In genomic region chr7:108875139-108875538, GRCh38 we compare ENCODE assay signal across 13 cellular contexts.
DNase-seq lines count a peak whose midpoint lies in the region; ATAC-seq and TF ChIP-seq lines count a peak whose summit lies in the region.
"Had no signal": no experiment of that assay in that cellular context is flagged by ENCODE, and none has a peak within 500 bp of the region (broad histone marks: within the 10 kb centered on the region; RNA-seq: fewer than 3 reads in every experiment).

No MANE protein-coding gene starts in this region.

- TF ChIP-seq CTCF in KMS-11 (conservative IDR thresholded peaks at IDR 0.05; ENCODE audit: low read depth, low read length) = peak; percentile 49; the same call in 1 of the 2 replicates
- peak; percentile 47 for TF ChIP-seq CTCF in type B pancreatic cell (conservative IDR thresholded peaks at IDR 0.05)

- DNase-seq in stimulated activated CD4-positive, alpha-beta T cell treated with anti-CD3 and anti-CD28 coated beads, Interleukin-15, amount 100 ng/mL, for 24 hours = peak; percentile 19
- DNase-seq in stimulated activated CD4-positive, alpha-beta T cell treated with anti-CD3 and anti-CD28 coated beads, Interleukin-4, amount 100 ng/mL, for 24 hours = no peak
- peak; percentile 26 for DNase-seq in cerebellar cortex (ENCODE audit: low spot score)
- DNase-seq in type B pancreatic cell (ENCODE audit: extremely low spot score, unreplicated experiment) = no peak
- no peak for DNase-seq in NCI-H524 (lab: John Stamatoyannopoulos, UW)
- DNase-seq in SK-N-DZ (ENCODE audit: low spot score) = no peak
- DNase-seq: activated T-cell treated with anti-CD3 and anti-CD28 coated beads for 4 hours, DMS79 had no signal

- ATAC-seq in GM18870 (IDR thresholded peaks at IDR 0.05; ENCODE audit: unreplicated experiment) = no peak

- H3K9ac ChIP-seq in KMS-11 = no peak overlapping the region

- H3K4me1 Mint-ChIP-seq in type B pancreatic cell (ENCODE audit: unreplicated experiment) = no peaks in the 10 kb centered on the region
- H3K4me1 Mint-ChIP-seq: IgD-negative memory B cell had no signal

- no peak overlapping the region for H3K27ac ChIP-seq in KMS-11
- H3K27ac ChIP-seq: epithelial cell of prostate had no signal

- H4K20me1 ChIP-seq in KMS-11 (ENCODE audit: insufficient read depth) = no peaks in the 10 kb centered on the region

- no peak overlapping the region for H3K4me3 Mint-ChIP-seq in type B pancreatic cell
- H3K4me3 Mint-ChIP-seq: IgD-negative memory B cell had no signal

- H3K27ac Mint-ChIP-seq in type B pancreatic cell = no peak overlapping the region
- H3K27ac Mint-ChIP-seq: IgD-negative memory B cell had no signal

- no peaks in the 10 kb centered on the region for H3K36me3 Mint-ChIP-seq in type B pancreatic cell
- H3K36me3 Mint-ChIP-seq: IgD-negative memory B cell had no signal

- H3K36me3 ChIP-seq in KMS-11 (ENCODE audit: insufficient read depth) = no peaks in the 10 kb centered on the region
- H3K36me3 ChIP-seq: HAP-1 had no signal

- H3K4me1 ChIP-seq in KMS-11 (ENCODE audit: low read depth, poor library complexity, severe bottlenecking) = peaks cover 10% of the 10 kb centered on the region
- H3K4me1 ChIP-seq: HAP-1 had no signal

- H3K4me3 ChIP-seq in KMS-11 (IDR thresholded peaks at IDR 0.05; ENCODE audit: insufficient read depth, low read depth, low read length) = no peak overlapping the region
- H3K4me3 ChIP-seq: HAP-1 had no signal

- no peak overlapping the region for H3K4me2 ChIP-seq in KMS-11

- no peaks in the 10 kb centered on the region for H3K79me2 ChIP-seq in KMS-11 (ENCODE audit: insufficient read depth, low read depth)

- H3K27me3 Mint-ChIP-seq in type B pancreatic cell = no peaks in the 10 kb centered on the region

- peaks cover 6% of the 10 kb centered on the region for H3K9me3 Mint-ChIP-seq in type B pancreatic cell

- no peaks in the 10 kb centered on the region for H3K27me3 ChIP-seq in KMS-11 (ENCODE audit: insufficient read depth, low read depth)

- no peak overlapping the region for H2AFZ ChIP-seq in KMS-11 (ENCODE audit: low read depth)

Comparison
In these comparisons a context has a peak if more than half of its experiments do, and no peak if none do; other contexts are left out.
1. DNase-seq: peak in stimulated activated CD4-positive, alpha-beta T cell treated with anti-CD3 and anti-CD28 coated beads, Interleukin-15, amount 100 ng/mL, for 24 hours (single experiment) and cerebellar cortex (single experiment); none in stimulated activated CD4-positive, alpha-beta T cell treated with anti-CD3 and anti-CD28 coated beads, Interleukin-4, amount 100 ng/mL, for 24 hours (single experiment), type B pancreatic cell (single experiment), NCI-H524 (0 of 2) and SK-N-DZ (single experiment).